2 cellular contexts compared by ENCODE assay signal in genomic region chr7:143239822-143240221, GRCh38.
TF ChIP-seq lines count a peak whose summit lies in the region.

No MANE protein-coding gene starts in this region.

TF ChIP-seq in liver, 16 proteins besides CTCF, POLR2A, EP300 and RAD21:
- TF ChIP-seq YY1 (IDR thresholded peaks at IDR 0.05) = peak; percentile 85
- TF ChIP-seq SP1 (IDR thresholded peaks at IDR 0.05) = no peak
- TF ChIP-seq ZBTB33 (IDR thresholded peaks at IDR 0.05) = no peak
- TF ChIP-seq GABPA (IDR thresholded peaks at IDR 0.05 in 1 of 2, conservative IDR thresholded peaks at IDR 0.05 in 1 of 2) = no peak

TF ChIP-seq in HepG2, 621 proteins besides CTCF, POLR2A, EP300 and RAD21:
- TF ChIP-seq TSC22D2 (CRISPR knock-in tag; IDR thresholded peaks at IDR 0.05; ENCODE audit: borderline replicate concordance) = no peak
- TF ChIP-seq ZFY (CRISPR knock-in tag; IDR thresholded peaks at IDR 0.05) = no peak
- no peak for TF ChIP-seq SAP130 (CRISPR knock-in tag; IDR thresholded peaks at IDR 0.05; ENCODE audit: low read depth)
- TF ChIP-seq MIER2 (CRISPR knock-in tag; IDR thresholded peaks at IDR 0.05) = no peak
- no peak for TF ChIP-seq SIN3B (IDR thresholded peaks at IDR 0.05; ENCODE audit: low read length)
- TF ChIP-seq POGK (CRISPR knock-in tag; conservative IDR thresholded peaks at IDR 0.05) = no peak
- no peak for TF ChIP-seq ZNF615 (CRISPR knock-in tag; IDR thresholded peaks at IDR 0.05; ENCODE audit: borderline replicate concordance)
- TF ChIP-seq FOXO1 (CRISPR knock-in tag; IDR thresholded peaks at IDR 0.05) = no peak
- no peak for TF ChIP-seq PATZ1 (CRISPR knock-in tag; IDR thresholded peaks at IDR 0.05)
- no peak for TF ChIP-seq ZNF253 (CRISPR knock-in tag; IDR thresholded peaks at IDR 0.05; ENCODE audit: borderline replicate concordance)
- TF ChIP-seq AGO1 (IDR thresholded peaks at IDR 0.05; ENCODE audit: low read depth, low read length, poor library complexity, severe bottlenecking) = no peak
- TF ChIP-seq MTA3 (CRISPR knock-in tag; IDR thresholded peaks at IDR 0.05) = no peak
- no peak for TF ChIP-seq KLF13 (CRISPR knock-in tag; IDR thresholded peaks at IDR 0.05)
- TF ChIP-seq AKAP8 (CRISPR knock-in tag; IDR thresholded peaks at IDR 0.05) = no peak
- TF ChIP-seq TBL1XR1 (IDR thresholded peaks at IDR 0.05; ENCODE audit: borderline replicate concordance, low read length, partially characterized antibody) = no peak
- TF ChIP-seq HMGXB4 (CRISPR knock-in tag; IDR thresholded peaks at IDR 0.05; ENCODE audit: borderline replicate concordance in 1 of 2, low read depth in 1 of 2) = no peak
- no peak for TF ChIP-seq SMAD1 (CRISPR knock-in tag; IDR thresholded peaks at IDR 0.05; ENCODE audit: borderline replicate concordance, low read depth)
- TF ChIP-seq GATAD2A (CRISPR knock-in tag; IDR thresholded peaks at IDR 0.05) = no peak
- TF ChIP-seq ZNF710 (CRISPR knock-in tag; IDR thresholded peaks at IDR 0.05; ENCODE audit: borderline replicate concordance) = no peak
- no peak for TF ChIP-seq ZBTB33 (CRISPR knock-in tag; IDR thresholded peaks at IDR 0.05)
